Comparison of ENCODE assay signal across 33 cellular contexts in the genomic region with DNA sequence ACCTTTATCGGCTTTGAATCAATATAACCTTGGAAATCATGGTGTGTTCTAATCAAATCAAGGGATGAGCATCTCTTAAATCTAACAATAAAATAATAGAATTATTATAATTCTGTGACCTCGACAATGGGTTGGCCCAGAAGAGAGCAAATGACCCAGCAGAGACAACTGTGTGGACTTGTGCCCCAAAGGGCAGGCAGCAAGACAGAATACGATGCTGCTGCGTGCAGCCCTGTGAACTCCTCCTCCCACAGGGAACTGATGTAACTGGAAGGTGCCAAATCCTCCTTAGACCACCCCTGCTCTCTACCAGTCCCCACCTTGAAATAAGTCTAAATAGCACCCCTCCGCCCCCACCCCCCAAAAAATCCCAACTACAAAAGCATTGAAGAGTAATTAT. TPM values are rescaled to one million over a fixed set of nuclear protein-coding genes. Genes with fewer than 3 reads are reported as not detected.
"Had no signal": no experiment of that assay in that cellular context is flagged by ENCODE, and none has a peak within 500 bp of the region (broad histone marks: within the 10 kb centered on the region; RNA-seq: fewer than 3 reads in every experiment).

No MANE protein-coding gene starts in this region.

- H3K4me3 ChIP-seq: MG63 had no signal

- DNase-seq: Karpas-422, Kasumi-1, MG63, MM.1S, MV-4-11, NCI-H1048, NCI-H1092, NCI-H1092 treated with DMSO at 0.1 percent for 48 hours, NCI-H1105, NCI-H1105 treated with DMSO at 0.1 percent for 48 hours, NCI-H1417, NCI-H1417 treated with DMSO at 0.1 percent for 48 hours, NCI-H1436, NCI-H1436 treated with DMSO at 0.1 percent for 48 hours, NCI-H146, NCI-H187, NCI-H187 treated with DMSO at 0.1 percent for 48 hours, NCI-H1930, NCI-H2029, NCI-H2029 treated with DMSO at 0.1 percent for 48 hours, NCI-H2081, NCI-H2081 treated with DMSO at 0.1 percent for 48 hours, NCI-H2107, NCI-H2227 treated with DMSO at 0.1 percent for 48 hours, NCI-H226, NCI-H345, NCI-H446, NCI-H446 treated with DMSO at 0.1 percent for 48 hours, NCI-H510A, NCI-H510A treated with DMSO at 0.1 percent for 48 hours had no signal

- H3K27me3 ChIP-seq: MG63 had no signal

- H3K36me3 ChIP-seq: MG63 had no signal

RNA-seq across cellular contexts. Expression of gene ACAN, which starts 50.7 kb away (rescaled TPM):
- total RNA-seq: M059J, MCF 10A, NCI-H460 had no signal
